In genomic region chr15:98292442-98293240, GRCh38 we compare ENCODE assay signal across 8 cellular contexts.
A peak's percentile ranks its signal among the peaks of the same experiment; 100 is the strongest.
DNase-seq lines count a peak whose midpoint lies in the region; ATAC-seq lines count a peak whose summit lies in the region.

No MANE protein-coding gene starts in this region.

- peaks cover 18% of the 10 kb centered on the region for H3K27me3 Mint-ChIP-seq in activated naive CD8-positive, alpha-beta T cell treated with anti-CD3 and anti-CD28 coated beads, Interleukin-2, amount 50 U/mL, for 24 hours

- H3K36me3 Mint-ChIP-seq in activated naive CD8-positive, alpha-beta T cell treated with anti-CD3 and anti-CD28 coated beads, Interleukin-2, amount 50 U/mL, for 24 hours (ENCODE audit: low read depth), result no peaks in the 10 kb centered on the region

- no peak overlapping the region for H3K27ac Mint-ChIP-seq in activated naive CD8-positive, alpha-beta T cell treated with anti-CD3 and anti-CD28 coated beads, Interleukin-2, amount 50 U/mL, for 24 hours

- no peaks in the 10 kb centered on the region for H3K9me3 Mint-ChIP-seq in activated naive CD8-positive, alpha-beta T cell treated with anti-CD3 and anti-CD28 coated beads, Interleukin-2, amount 50 U/mL, for 24 hours

- H3K4me3 Mint-ChIP-seq in activated naive CD8-positive, alpha-beta T cell treated with anti-CD3 and anti-CD28 coated beads, Interleukin-2, amount 50 U/mL, for 24 hours, result no peak overlapping the region

- H3K4me1 Mint-ChIP-seq in activated naive CD8-positive, alpha-beta T cell treated with anti-CD3 and anti-CD28 coated beads, Interleukin-2, amount 50 U/mL, for 24 hours, result no peaks in the 10 kb centered on the region

- peak; percentile 59 for DNase-seq in activated CD4-positive, CD25-positive, alpha-beta regulatory T cell treated with anti-CD3 and anti-CD28 coated beads, Interleukin-2, amount 50 U/mL, for 72 hours
- DNase-seq in activated CD4-positive, CD25-positive, alpha-beta regulatory T cell (lab: John Stamatoyannopoulos, UW), result no peak
- peak; percentile 37 to 86 for DNase-seq in NCI-H526 (lab: John Stamatoyannopoulos, UW)
- peak; percentile 65 for DNase-seq in activated naive CD8-positive, alpha-beta T cell treated with anti-CD3 and anti-CD28 coated beads, Interleukin-2, amount 50 U/mL, for 24 hours
- DNase-seq in iPS-NIHi11 (ENCODE audit: low spot score), result peak; percentile 86
- DNase-seq in stimulated activated CD8-positive, alpha-beta memory T cell treated with anti-CD3 and anti-CD28 coated beads, Interleukin-2, amount 100 ng/mL, for 48 hours (ENCODE audit: low read depth in 2 of 2), result peak; percentile 33 to 46
- DNase-seq in NCI-H2107 treated with DMSO at 0.1 percent for 48 hours (lab: John Stamatoyannopoulos, UW; ENCODE audit: unreplicated experiment), result no peak

- peak; percentile 63 for ATAC-seq in HG02678 (IDR thresholded peaks at IDR 0.05; ENCODE audit: unreplicated experiment)
- ATAC-seq in activated naive CD8-positive, alpha-beta T cell treated with anti-CD3 and anti-CD28 coated beads, Interleukin-2, amount 50 U/mL, for 24 hours, result peak; percentile 63

Comparison
In these comparisons a context has a peak if more than half of its experiments do, and no peak if none do; other contexts are left out.
1. DNase-seq: peak in activated CD4-positive, CD25-positive, alpha-beta regulatory T cell treated with anti-CD3 and anti-CD28 coated beads, Interleukin-2, amount 50 U/mL, for 72 hours (single experiment), NCI-H526 (2 of 2), activated naive CD8-positive, alpha-beta T cell treated with anti-CD3 and anti-CD28 coated beads, Interleukin-2, amount 50 U/mL, for 24 hours (single experiment), iPS-NIHi11 (single experiment) and stimulated activated CD8-positive, alpha-beta memory T cell treated with anti-CD3 and anti-CD28 coated beads, Interleukin-2, amount 100 ng/mL, for 48 hours (2 of 2); none in activated CD4-positive, CD25-positive, alpha-beta regulatory T cell (0 of 4) and NCI-H2107 treated with DMSO at 0.1 percent for 48 hours (single experiment).